ENCODE assay signal across 8 cellular contexts in the genomic region with DNA sequence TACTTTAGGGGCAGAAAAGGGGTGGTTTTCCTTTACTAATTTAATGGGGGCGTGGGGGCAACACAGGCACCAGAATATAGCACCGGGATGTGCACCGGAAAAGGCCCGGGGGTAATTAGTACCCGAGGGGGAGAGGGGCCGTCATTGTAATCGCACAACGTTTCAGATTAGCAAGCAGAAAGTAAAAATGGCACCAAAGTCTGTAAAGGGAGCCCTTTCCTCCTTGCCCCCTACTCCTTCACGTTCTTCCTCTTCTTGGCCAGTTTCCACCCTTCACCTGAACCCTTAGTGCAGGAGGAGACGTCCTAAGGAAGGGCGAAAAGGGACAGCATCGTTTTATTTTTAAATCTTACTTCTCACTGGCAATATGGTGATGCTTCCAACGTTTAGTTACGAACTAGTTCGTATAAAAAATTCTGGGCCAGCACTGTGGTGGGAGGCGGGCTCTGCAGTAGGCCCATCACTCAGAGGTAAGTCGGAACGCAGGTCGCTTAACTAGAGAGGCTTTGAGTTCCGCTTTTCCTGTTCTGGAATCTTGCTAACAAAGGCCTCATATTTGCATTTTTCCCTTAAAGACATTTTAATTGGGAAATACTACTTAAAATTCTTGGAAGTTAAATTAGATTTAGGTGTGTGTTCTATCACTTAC. TPM values are rescaled to one million over a fixed set of nuclear protein-coding genes. Genes with fewer than 3 reads are reported as not detected.
DNase-seq lines count a peak whose midpoint lies in the region; ATAC-seq, FAIRE-seq and TF ChIP-seq lines count a peak whose summit lies in the region.

No MANE protein-coding gene starts in this region.

- TF ChIP-seq CTCF in keratinocyte (optimal IDR thresholded peaks at IDR 0.05 in 1 of 3, IDR thresholded peaks at IDR 0.05 in 1 of 3, conservative IDR thresholded peaks at IDR 0.05 in 1 of 3; ENCODE audit: extremely low read depth in 1 of 3, insufficient read depth in 2 of 3, low read length in 3 of 3), result no peak
- TF ChIP-seq CTCF in thyroid gland (IDR thresholded peaks at IDR 0.05), result no peak

- H3K4me1 ChIP-seq in keratinocyte (ENCODE audit: control insufficient read depth, extremely low read depth, insufficient read depth, low read length), result peaks cover 12% of the 10 kb centered on the region
- H3K4me1 ChIP-seq in thyroid gland, result peaks cover 0 to 3% of the 10 kb centered on the region in 2 donors

- H3K4me2 ChIP-seq in keratinocyte (ENCODE audit: control insufficient read depth, extremely low read depth, insufficient read depth, low read depth, low read length), result peak overlapping the region; percentile 62

- POLR2A ChIA-PET in activated CD4-positive, alpha-beta T cell treated with anti-CD3 and anti-CD28 coated beads, Interleukin-2, amount 10 ng/mL, durations not matched to agents 7 days and 5 days (lab: Charles Lee), result interaction anchor here (0.6 to 1.2 kb wide), 3 partner anchors 54 to 245 kb away, joined by 3 to 4 read pairs (median 4); no protein-coding TSS in a partner anchor

- peaks cover 25% of the 10 kb centered on the region for H3K79me2 ChIP-seq in keratinocyte (ENCODE audit: control insufficient read depth, insufficient read depth, low read length)

- H2AFZ ChIP-seq in keratinocyte (ENCODE audit: control insufficient read depth, low read length), result peak overlapping the region; percentile 86

- CTCF ChIA-PET in activated CD4-positive, alpha-beta T cell treated with anti-CD3 and anti-CD28 coated beads, Interleukin-2, amount 10 ng/mL, durations not matched to agents 7 days and 5 days (lab: Charles Lee), result interaction anchor here (0.7 to 1.2 kb wide), 5 partner anchors 21 to 193 kb away, joined by 3 to 4 read pairs (median 3); no protein-coding TSS in a partner anchor

- TF ChIP-seq POLR2A in thyroid gland (IDR thresholded peaks at IDR 0.05), result no peak

- H3K4me1 Mint-ChIP-seq in activated CD4-positive, alpha-beta T cell treated with anti-CD3 and anti-CD28 coated beads, Interleukin-2, amount 10 ng/mL, durations not matched to agents 7 days and 5 days, result peaks cover 48% of the 10 kb centered on the region

- no peak for ATAC-seq in activated naive CD4-positive, alpha-beta T cell treated with anti-CD3 and anti-CD28 coated beads, Interleukin-2, amount 50 U/mL, for 72 hours
- no peak for ATAC-seq in GM19452 (IDR thresholded peaks at IDR 0.05; ENCODE audit: unreplicated experiment)

- DNase-seq in activated CD4-positive, alpha-beta T cell treated with anti-CD3 and anti-CD28 coated beads, Interleukin-2, amount 10 ng/mL, durations not matched to agents 7 days and 5 days, result no peak
- DNase-seq in activated CD4-positive, alpha-beta T cell treated with anti-CD3 and anti-CD28 coated beads, Interleukin-2, amount 50 U/mL, for 1 hour, result no peak
- DNase-seq in activated naive CD4-positive, alpha-beta T cell treated with anti-CD3 and anti-CD28 coated beads, Interleukin-2, amount 50 U/mL, for 72 hours (ENCODE audit: low spot score in 2 of 2), result no peak
- no peak for DNase-seq in keratinocyte (ENCODE audit: low read depth, low spot score)
- no peak for DNase-seq in thyroid gland
- no peak for DNase-seq in stimulated activated CD4-positive, alpha-beta T cell treated with anti-CD3 and anti-CD28 coated beads, Interleukin-12 subunit alpha, Interleukin-12 subunit beta, amount 100 ng/mL, for 4 hours
- DNase-seq in CD1c-positive myeloid dendritic cell (ENCODE audit: extremely low spot score), result no peak

- H3K4me3 Mint-ChIP-seq in activated CD4-positive, alpha-beta T cell treated with anti-CD3 and anti-CD28 coated beads, Interleukin-2, amount 10 ng/mL, durations not matched to agents 7 days and 5 days, result peak overlapping the region; percentile 80

- no peaks in the 10 kb centered on the region for H4K20me1 ChIP-seq in keratinocyte (ENCODE audit: control insufficient read depth, extremely low read depth, insufficient read depth, low read length)

- H3K27me3 ChIP-seq in keratinocyte (ENCODE audit: control insufficient read depth, extremely low read depth, insufficient read depth, low read length), result no peaks in the 10 kb centered on the region
- H3K27me3 ChIP-seq in thyroid gland, result no peaks in the 10 kb centered on the region

- H3K4me3 ChIP-seq in keratinocyte (ENCODE audit: control insufficient read depth in 2 of 3, extremely low read depth in 1 of 3, insufficient read depth in 2 of 3, low read depth in 1 of 3, low read length in 3 of 3), result peak overlapping the region; percentile 82 to 96 (median 89)
- peak overlapping the region; percentile 47 to 94 (median 77) for H3K4me3 ChIP-seq in thyroid gland (replicated peaks in 1 of 3)

- 47 to 50% methylated on average over 20 of the region's 20 CpGs for WGBS in thyroid gland, 2 donors

- H3K27ac ChIP-seq in keratinocyte (ENCODE audit: control insufficient read depth, insufficient read depth, low read length) (peak overlapping the region; percentile 17), thyroid gland (peak overlapping the region; percentile 86 to 97 (median 92))

- H3K9ac ChIP-seq in keratinocyte (ENCODE audit: control insufficient read depth, extremely low read depth, insufficient read depth, low read length), result peak overlapping the region; percentile 82

- H3K36me3 Mint-ChIP-seq in activated CD4-positive, alpha-beta T cell treated with anti-CD3 and anti-CD28 coated beads, Interleukin-2, amount 10 ng/mL, durations not matched to agents 7 days and 5 days (ENCODE audit: low read depth), result peaks cover 25% of the 10 kb centered on the region
- peaks cover 7 to 8% of the 10 kb centered on the region in 2 donors for H3K36me3 Mint-ChIP-seq in activated naive CD4-positive, alpha-beta T cell treated with anti-CD3 and anti-CD28 coated beads, Interleukin-2, amount 50 U/mL, for 72 hours

- H3K9me3 ChIP-seq in keratinocyte (ENCODE audit: control insufficient read depth, low read depth, low read length) (no peaks in the 10 kb centered on the region), thyroid gland (no peaks in the 10 kb centered on the region)

- no peaks in the 10 kb centered on the region for H3K9me1 ChIP-seq in keratinocyte (ENCODE audit: control insufficient read depth, extremely low read depth, insufficient read depth, low read length)

- FAIRE-seq in keratinocyte (lab: Jason Lieb, UNC), result no peak

- intact Hi-C loops in thyroid gland (cut with DNase I), result no loop called here

- H3K36me3 ChIP-seq in keratinocyte (ENCODE audit: control insufficient read depth in 2 of 2, extremely low read depth in 1 of 2, insufficient read depth in 2 of 2, low read length in 2 of 2) (no peaks in the 10 kb centered on the region), thyroid gland (no peaks in the 10 kb centered on the region)

- H3K9me3 Mint-ChIP-seq in activated CD4-positive, alpha-beta T cell treated with anti-CD3 and anti-CD28 coated beads, Interleukin-2, amount 10 ng/mL, durations not matched to agents 7 days and 5 days, result no peaks in the 10 kb centered on the region
- H3K9me3 Mint-ChIP-seq in activated naive CD4-positive, alpha-beta T cell treated with anti-CD3 and anti-CD28 coated beads, Interleukin-2, amount 50 U/mL, for 72 hours, result no peaks in the 10 kb centered on the region

- peak overlapping the region; percentile 88 for H3K27ac Mint-ChIP-seq in activated CD4-positive, alpha-beta T cell treated with anti-CD3 and anti-CD28 coated beads, Interleukin-2, amount 10 ng/mL, durations not matched to agents 7 days and 5 days
- H3K27ac Mint-ChIP-seq in activated naive CD4-positive, alpha-beta T cell treated with anti-CD3 and anti-CD28 coated beads, Interleukin-2, amount 50 U/mL, for 72 hours, result peak overlapping the region; percentile 95 to 98

- no peaks in the 10 kb centered on the region for H3K27me3 Mint-ChIP-seq in activated CD4-positive, alpha-beta T cell treated with anti-CD3 and anti-CD28 coated beads, Interleukin-2, amount 10 ng/mL, durations not matched to agents 7 days and 5 days

- dilution Hi-C loops in keratinocyte (cut with MboI; ENCODE audit: extremely low pct_ligation_motif_present, low sequenced_read_pairs), result no loop called here

RNA-seq across cellular contexts. Expression of a gene that starts 0.8 kb away (rescaled TPM):
- 10 to 100 TPM; 47.9 to 50.3 TPM for total RNA-seq in activated CD4-positive, alpha-beta T cell treated with anti-CD3 and anti-CD28 coated beads, Interleukin-2, amount 10 ng/mL, durations not matched to agents 7 days and 5 days
- total RNA-seq in activated naive CD4-positive, alpha-beta T cell treated with anti-CD3 and anti-CD28 coated beads, Interleukin-2, amount 50 U/mL, for 72 hours, result 10 to 100 TPM; 38.5 to 41.3 TPM
- polyA plus RNA-seq in keratinocyte, result 1.4 to 3.5 TPM (median 1.6 TPM) in 3 replicates
- 1.4 TPM for polyA plus RNA-seq in keratinocyte (2011; ENCODE audit: low read depth)
- polyA plus RNA-seq in keratinocyte (2011; cell fraction: cytosol; rRNA removed), result 0.61 and 1.5 TPM in 2 replicates
- polyA plus RNA-seq in keratinocyte (2011; cell fraction: nucleus; rRNA removed), result 3.0 and 4.2 TPM in 2 replicates
- 0.72 and 1.8 TPM in 2 replicates for polyA plus RNA-seq in keratinocyte (2012; ENCODE audit: low replicate concordance)
- 8.6 to 25.3 TPM (median 10.1 TPM) in 3 replicates for polyA minus RNA-seq in keratinocyte
- polyA minus RNA-seq in keratinocyte (2011; cell fraction: cytosol; rRNA and poly(A)+ RNA removed), result 6.5 TPM
- polyA minus RNA-seq in keratinocyte (2011; cell fraction: nucleus; rRNA and poly(A)+ RNA removed), result 15.5 and 28.3 TPM in 2 replicates
- total RNA-seq in thyroid gland, result 10 to 100 TPM; 10.5 to 42.9 (median 17.1) TPM
